ENCODE assay signal across 12 cellular contexts in the genomic region with DNA sequence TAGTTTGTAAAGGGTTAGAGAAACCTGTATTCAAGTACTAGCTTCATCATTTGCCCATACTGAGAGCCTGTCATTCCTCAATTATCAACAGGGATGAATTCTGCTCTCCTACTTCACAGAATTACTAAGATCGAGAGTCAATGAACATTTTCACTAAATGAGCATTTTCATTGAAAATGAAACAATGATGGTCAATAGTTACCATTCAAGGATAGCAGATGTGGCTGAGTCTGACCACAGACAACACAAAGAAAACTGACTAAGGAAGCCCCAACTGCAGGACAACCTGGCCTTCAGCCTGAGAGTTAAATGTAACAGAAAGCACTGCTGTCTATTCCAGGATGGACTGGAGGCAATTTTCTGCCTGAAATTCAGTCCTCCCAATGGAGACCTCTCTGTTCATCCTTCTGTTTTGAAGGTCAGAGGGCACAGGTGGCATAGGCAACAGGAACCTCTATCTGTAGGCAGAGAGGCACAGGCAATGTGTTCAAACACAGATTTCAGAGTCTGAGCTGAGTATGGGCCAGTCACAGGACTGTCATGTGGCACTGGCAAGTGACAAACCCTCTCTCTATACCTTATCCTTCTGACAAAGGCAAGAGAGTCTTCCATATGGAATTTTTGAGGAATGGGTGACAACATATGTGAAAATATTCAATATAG. TPM values are rescaled to one million over a fixed set of nuclear protein-coding genes. Genes with fewer than 3 reads are reported as not detected.
DNase-seq lines count a peak whose midpoint lies in the region; ATAC-seq and TF ChIP-seq lines count a peak whose summit lies in the region.
"Had no signal": no experiment of that assay in that cellular context is flagged by ENCODE, and none has a peak within 500 bp of the region (broad histone marks: within the 10 kb centered on the region; RNA-seq: fewer than 3 reads in every experiment).

No MANE protein-coding gene starts in this region.

- no peaks in the 10 kb centered on the region for H3K79me2 ChIP-seq in trophoblast cell (ENCODE audit: control insufficient read depth, insufficient read depth, low read length, poor library complexity)

- no peak overlapping the region for H3K4me3 Mint-ChIP-seq in activated T-helper 1 cell treated with anti-CD3 and anti-CD28 coated beads, Interleukin-12 subunit alpha, Interleukin-12 subunit beta, Interleukin-2, Interleukin-4 antibody, amounts not matched to agents 30 ng/mL and 10 ng/mL and 1 ng/mL, durations not matched to agents 14 hours and 24 hours and 36 hours
- H3K4me3 Mint-ChIP-seq: activated CD4-positive, alpha-beta T cell treated with anti-CD3 and anti-CD28 coated beads, Interleukin-2, amount 10 ng/mL, durations not matched to agents 7 days and 5 days had no signal

- no peak for DNase-seq in activated T-helper 1 cell treated with anti-CD3 and anti-CD28 coated beads, Interleukin-12 subunit alpha, Interleukin-12 subunit beta, Interleukin-2, Interleukin-4 antibody, amounts not matched to agents 30 ng/mL and 10 ng/mL and 1 ng/mL, durations not matched to agents 14 hours and 24 hours and 36 hours (ENCODE audit: low spot score)
- DNase-seq in trophoblast cell (no peak), erythroblast (lab: John Stamatoyannopoulos, UW) (no peak), RKO (ENCODE audit: low spot score) (no peak), SIG-M5 treated with dmso at 0.1 percent for 504 hours (lab: John Stamatoyannopoulos, UW; ENCODE audit: unreplicated experiment) (no peak), NOMO-1 (lab: John Stamatoyannopoulos, UW; ENCODE audit: unreplicated experiment in 2 of 2) (no peak)

- no peak overlapping the region for H3K18ac ChIP-seq in trophoblast cell (ENCODE audit: low read length)

- no peak overlapping the region for H3K4ac ChIP-seq in trophoblast cell (ENCODE audit: low read depth, low read length)

- H3K4me2 ChIP-seq in trophoblast cell (ENCODE audit: low read length) = no peak overlapping the region
- H3K4me2 ChIP-seq: hepatocyte had no signal

- H3K4me1 ChIP-seq in trophoblast cell (ENCODE audit: control insufficient read depth in 1 of 2, insufficient read depth in 2 of 2, low read length in 2 of 2) = no peaks in the 10 kb centered on the region
- H3K4me1 ChIP-seq: SJSA1 had no signal

- peaks cover 20% of the 10 kb centered on the region for H3K36me3 Mint-ChIP-seq in activated T-helper 1 cell treated with anti-CD3 and anti-CD28 coated beads, Interleukin-12 subunit alpha, Interleukin-12 subunit beta, Interleukin-2, Interleukin-4 antibody, amounts not matched to agents 30 ng/mL and 10 ng/mL and 1 ng/mL, durations not matched to agents 14 hours and 24 hours and 36 hours (ENCODE audit: low read depth)

- no peak overlapping the region for H2BK5ac ChIP-seq in trophoblast cell (ENCODE audit: low read depth, low read length, poor library complexity)

- no peak overlapping the region for H3K14ac ChIP-seq in trophoblast cell (ENCODE audit: low read length)

- no peak overlapping the region for H4K12ac ChIP-seq in trophoblast cell (ENCODE audit: low read depth, low read length)

- no CpG with 5 or more reads among the region's 1 CpG for WGBS in trophoblast cell (ENCODE audit: extremely low coverage, insufficient coverage, insufficient read length)

- H3K4me1 Mint-ChIP-seq in activated T-helper 1 cell treated with anti-CD3 and anti-CD28 coated beads, Interleukin-12 subunit alpha, Interleukin-12 subunit beta, Interleukin-2, Interleukin-4 antibody, amounts not matched to agents 30 ng/mL and 10 ng/mL and 1 ng/mL, durations not matched to agents 14 hours and 24 hours and 36 hours (ENCODE audit: low read depth) = peaks cover 26% of the 10 kb centered on the region

- no peak overlapping the region for H2BK120ac ChIP-seq in trophoblast cell (ENCODE audit: insufficient read depth, low read length, poor library complexity)

- no peak overlapping the region for H3K27ac ChIP-seq in trophoblast cell (ENCODE audit: low read depth, low read length)
- H3K27ac ChIP-seq: hepatocyte, right lobe of liver, SJSA1 had no signal

- H3K27me3 ChIP-seq in trophoblast cell (ENCODE audit: insufficient read depth, low read length) = no peaks in the 10 kb centered on the region
- H3K27me3 ChIP-seq: hepatocyte, right lobe of liver, SJSA1 had no signal

- no peaks in the 10 kb centered on the region for H3K9me3 Mint-ChIP-seq in activated T-helper 1 cell treated with anti-CD3 and anti-CD28 coated beads, Interleukin-12 subunit alpha, Interleukin-12 subunit beta, Interleukin-2, Interleukin-4 antibody, amounts not matched to agents 30 ng/mL and 10 ng/mL and 1 ng/mL, durations not matched to agents 14 hours and 24 hours and 36 hours
- H3K9me3 Mint-ChIP-seq: activated CD4-positive, alpha-beta T cell treated with anti-CD3 and anti-CD28 coated beads, Interleukin-2, amount 10 ng/mL, durations not matched to agents 7 days and 5 days had no signal

- no peaks in the 10 kb centered on the region for H3K79me1 ChIP-seq in trophoblast cell (ENCODE audit: low read length)

- no peak overlapping the region for H4K8ac ChIP-seq in trophoblast cell (ENCODE audit: low read depth, low read length)

- TF ChIP-seq POLR2A in erythroblast (IDR thresholded peaks at IDR 0.05; ENCODE audit: low read length) = no peak

- H2AFZ ChIP-seq in trophoblast cell (ENCODE audit: insufficient read depth, low read length, poor library complexity) = no peak overlapping the region
- H2AFZ ChIP-seq: hepatocyte had no signal

- H3K9me3 ChIP-seq in trophoblast cell (ENCODE audit: insufficient read depth, low read depth, low read length) = no peaks in the 10 kb centered on the region
- H3K9me3 ChIP-seq: right lobe of liver, SJSA1 had no signal

- no peak overlapping the region for H3K4me3 ChIP-seq in trophoblast cell (ENCODE audit: low read depth, low read length)
- H3K4me3 ChIP-seq: hepatocyte, right lobe of liver, SJSA1 had no signal

- H3K36me3 ChIP-seq in trophoblast cell (ENCODE audit: control insufficient read depth in 1 of 2, insufficient read depth in 2 of 2, low read length in 2 of 2) = peaks cover 20 to 42% of the 10 kb centered on the region in 2 experiments

- peak overlapping the region; percentile 37 for H3K23ac ChIP-seq in trophoblast cell (ENCODE audit: low read length)

- peak; percentile 69 for ATAC-seq in GM18498 (IDR thresholded peaks at IDR 0.05; ENCODE audit: unreplicated experiment)
- ATAC-seq in GM21786 (IDR thresholded peaks at IDR 0.05; ENCODE audit: unreplicated experiment) = peak; percentile 42

- no peaks in the 10 kb centered on the region for H3K27me3 Mint-ChIP-seq in activated T-helper 1 cell treated with anti-CD3 and anti-CD28 coated beads, Interleukin-12 subunit alpha, Interleukin-12 subunit beta, Interleukin-2, Interleukin-4 antibody, amounts not matched to agents 30 ng/mL and 10 ng/mL and 1 ng/mL, durations not matched to agents 14 hours and 24 hours and 36 hours (ENCODE audit: insufficient read depth)
- H3K27me3 Mint-ChIP-seq: activated CD4-positive, alpha-beta T cell treated with anti-CD3 and anti-CD28 coated beads, Interleukin-2, amount 10 ng/mL, durations not matched to agents 7 days and 5 days had no signal

- peak overlapping the region; percentile 34 for H3K27ac Mint-ChIP-seq in activated T-helper 1 cell treated with anti-CD3 and anti-CD28 coated beads, Interleukin-12 subunit alpha, Interleukin-12 subunit beta, Interleukin-2, Interleukin-4 antibody, amounts not matched to agents 30 ng/mL and 10 ng/mL and 1 ng/mL, durations not matched to agents 14 hours and 24 hours and 36 hours
- H3K27ac Mint-ChIP-seq: activated CD4-positive, alpha-beta T cell treated with anti-CD3 and anti-CD28 coated beads, Interleukin-2, amount 10 ng/mL, durations not matched to agents 7 days and 5 days had no signal

- intact Hi-C loops in activated T-helper 1 cell treated with anti-CD3 and anti-CD28 coated beads, Interleukin-12 subunit alpha, Interleukin-12 subunit beta, Interleukin-2, Interleukin-4 antibody, amounts not matched to agents 30 ng/mL and 10 ng/mL and 1 ng/mL, durations not matched to agents 14 hours and 24 hours and 36 hours (cut with micrococcal nuclease) = loop anchor here (1.0 to 10.0 kb wide), 9 partner anchors 36 to 352 kb away; a partner anchor contains a TSS

- no peak overlapping the region for H4K91ac ChIP-seq in trophoblast cell (ENCODE audit: low read depth, low read length)

- H2BK12ac ChIP-seq in trophoblast cell (ENCODE audit: low read length) = no peak overlapping the region

- no peak overlapping the region for H3K9ac ChIP-seq in trophoblast cell (ENCODE audit: low read length)

- no peak overlapping the region for H2AK5ac ChIP-seq in trophoblast cell (ENCODE audit: low read length)

RNA-seq across cellular contexts. Expression of a gene that starts 19.5 kb away (rescaled TPM):
- 178 and 182 TPM in 2 replicates for total RNA-seq in activated T-helper 1 cell treated with anti-CD3 and anti-CD28 coated beads, Interleukin-12 subunit alpha, Interleukin-12 subunit beta, Interleukin-2, Interleukin-4 antibody, amounts not matched to agents 30 ng/mL and 10 ng/mL and 1 ng/mL, durations not matched to agents 14 hours and 24 hours and 36 hours
- 192 and 199 TPM in 2 replicates for polyA plus RNA-seq in trophoblast cell (2013)

RNA-seq across cellular contexts. Expression of a gene that starts 34.7 kb away (rescaled TPM):
- total RNA-seq in activated T-helper 1 cell treated with anti-CD3 and anti-CD28 coated beads, Interleukin-12 subunit alpha, Interleukin-12 subunit beta, Interleukin-2, Interleukin-4 antibody, amounts not matched to agents 30 ng/mL and 10 ng/mL and 1 ng/mL, durations not matched to agents 14 hours and 24 hours and 36 hours = 5.2 and 5.4 TPM in 2 replicates
- polyA plus RNA-seq in trophoblast cell (2013) = 3.8 and 4.4 TPM in 2 replicates

RNA-seq across cellular contexts. Expression of a gene that starts 37.2 kb away (rescaled TPM):
- 9.5 and 11.5 TPM in 2 replicates for total RNA-seq in activated T-helper 1 cell treated with anti-CD3 and anti-CD28 coated beads, Interleukin-12 subunit alpha, Interleukin-12 subunit beta, Interleukin-2, Interleukin-4 antibody, amounts not matched to agents 30 ng/mL and 10 ng/mL and 1 ng/mL, durations not matched to agents 14 hours and 24 hours and 36 hours
- 29.4 and 32.8 TPM in 2 replicates for polyA plus RNA-seq in trophoblast cell (2013)

RNA-seq across cellular contexts. Expression of a gene that starts 43.5 kb away (rescaled TPM):
- 1,513 and 1,534 TPM in 2 replicates for total RNA-seq in activated T-helper 1 cell treated with anti-CD3 and anti-CD28 coated beads, Interleukin-12 subunit alpha, Interleukin-12 subunit beta, Interleukin-2, Interleukin-4 antibody, amounts not matched to agents 30 ng/mL and 10 ng/mL and 1 ng/mL, durations not matched to agents 14 hours and 24 hours and 36 hours
- 2,630 and 2,632 TPM in 2 replicates for polyA plus RNA-seq in trophoblast cell (2013)

RNA-seq across cellular contexts. Expression of a gene that starts 45.6 kb away (rescaled TPM):
- total RNA-seq in activated T-helper 1 cell treated with anti-CD3 and anti-CD28 coated beads, Interleukin-12 subunit alpha, Interleukin-12 subunit beta, Interleukin-2, Interleukin-4 antibody, amounts not matched to agents 30 ng/mL and 10 ng/mL and 1 ng/mL, durations not matched to agents 14 hours and 24 hours and 36 hours = 17.6 and 18.2 TPM in 2 replicates
- polyA plus RNA-seq in trophoblast cell (2013) = 107 and 110 TPM in 2 replicates
